ENCODE assay signal across 22 cellular contexts in the genomic region with DNA sequence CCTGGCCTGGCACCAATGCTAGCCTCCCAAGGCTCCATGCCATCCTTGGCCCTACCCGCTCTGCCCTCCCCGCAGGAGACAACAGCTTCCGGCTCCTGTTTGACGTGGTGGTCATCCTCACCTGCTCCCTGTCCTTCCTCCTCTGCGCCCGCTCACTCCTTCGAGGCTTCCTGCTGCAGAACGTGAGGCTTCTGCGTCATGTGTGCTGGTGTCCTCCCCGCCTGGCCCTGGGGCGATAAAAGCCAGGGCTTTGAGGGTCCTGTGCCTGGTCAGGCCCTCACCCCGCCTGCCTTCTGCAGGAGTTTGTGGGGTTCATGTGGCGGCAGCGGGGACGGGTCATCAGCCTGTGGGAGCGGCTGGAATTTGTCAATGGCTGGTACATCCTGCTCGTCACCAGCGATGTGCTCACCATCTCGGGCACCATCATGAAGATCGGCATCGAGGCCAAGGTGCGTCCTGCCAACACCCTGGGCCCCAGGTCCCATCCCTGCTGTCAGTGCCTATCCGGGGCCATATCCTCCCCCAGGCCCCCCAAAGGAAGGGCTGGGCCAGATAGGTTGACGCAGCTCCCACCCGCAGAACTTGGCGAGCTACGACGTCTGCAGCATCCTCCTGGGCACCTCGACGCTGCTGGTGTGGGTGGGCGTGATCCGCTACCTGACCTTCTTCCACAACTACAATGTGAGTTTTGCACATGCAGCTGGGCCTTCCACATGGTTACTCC. TPM values are rescaled to one million over a fixed set of nuclear protein-coding genes. Genes with fewer than 3 reads are reported as not detected.
A peak's percentile ranks its signal among the peaks of the same experiment; 100 is the strongest.
DNase-seq lines count a peak whose midpoint lies in the region; ATAC-seq and TF ChIP-seq lines count a peak whose summit lies in the region.
"Had no signal": no experiment of that assay in that cellular context is flagged by ENCODE, and none has a peak within 500 bp of the region (broad histone marks: within the 10 kb centered on the region; RNA-seq: fewer than 3 reads in every experiment).

No MANE protein-coding gene starts in this region.

- H3K4me3 ChIP-seq in H7 (ENCODE audit: insufficient read depth, low read depth, low read length) (no peak overlapping the region), spleen (peak overlapping the region in 1 of 8 donors; percentile 59), PC-3 (ENCODE audit: low read length) (no peak overlapping the region)
- H3K4me3 ChIP-seq: A549; BLaER1 treated with 17β-estradiol and CSF1 and Interleukin-3, amounts not matched to agents 10 nM and 100 nM; GM23338; HAP-1 had no signal

- TF ChIP-seq CTCF in nephron (IDR thresholded peaks at IDR 0.05; ENCODE audit: unreplicated experiment in 3 of 3) (no peak), spleen (IDR thresholded peaks at IDR 0.05 in 8 of 11, conservative IDR thresholded peaks at IDR 0.05 in 3 of 11) (no peak), PC-3 (conservative IDR thresholded peaks at IDR 0.05; ENCODE audit: low read depth, low read length) (no peak)

- WGBS in spleen, 5 donors, result 87 to 90% (median 87%) methylated on average over 16 to 32 of the region's 32 CpGs

- no peaks in the 10 kb centered on the region for H3K9me2 ChIP-seq in PC-3 (replicated peaks; ENCODE audit: low read length)

- peak overlapping the region; percentile 64 for H3K27ac Mint-ChIP-seq in dendritic cell treated with granulocyte-macrophage colony-stimulating factor and Interleukin-4, amounts not matched to agents 40 ng/mL and 50 ng/mL, for 4 days
- H3K27ac Mint-ChIP-seq in nephron, result no peak overlapping the region
- H3K27ac Mint-ChIP-seq: CD4-positive, alpha-beta T cell; CD8-positive, alpha-beta memory T cell; GM23338; HFFc6 had no signal

- CTCF ChIA-PET in PC-3 (lab: Charles Lee), result no interaction called here

- H3K36me3 ChIP-seq in H7 (replicated peaks; ENCODE audit: control insufficient read depth, insufficient read depth, low read length) (peaks cover 2% of the 10 kb centered on the region), spleen (peaks cover 0 to 94% (median 35%) of the 10 kb centered on the region in 6 donors), PC-3 (ENCODE audit: low read depth, low read length) (no peaks in the 10 kb centered on the region; the same call in 1 of the 2 replicates)
- H3K36me3 ChIP-seq: BE2C had no signal

- no TSS peak for BruUV-seq in PC-3 (replicated peaks; lab: Mats Ljungman, UMichigan)

- no peak for TF ChIP-seq POLR2A in spleen (IDR thresholded peaks at IDR 0.05)

- POLR2A ChIA-PET in PC-3 (lab: Charles Lee; ENCODE audit: unreplicated experiment), result no interaction called here

- H3K9me3 Mint-ChIP-seq in dendritic cell treated with granulocyte-macrophage colony-stimulating factor and Interleukin-4, amounts not matched to agents 40 ng/mL and 50 ng/mL, for 4 days, result no peaks in the 10 kb centered on the region
- no peaks in the 10 kb centered on the region for H3K9me3 Mint-ChIP-seq in nephron
- H3K9me3 Mint-ChIP-seq: CD14-positive monocyte; CD4-positive, alpha-beta T cell; CD8-positive, alpha-beta memory T cell; GM23338; HFFc6 had no signal

- H2AFZ ChIP-seq in PC-3 (ENCODE audit: low read length), result no peak overlapping the region
- H2AFZ ChIP-seq: GM23338 had no signal

- peaks cover 3% of the 10 kb centered on the region; the same call in 1 of the 2 replicates for H3K79me2 ChIP-seq in PC-3 (ENCODE audit: low read length)

- H3K4me1 Mint-ChIP-seq in dendritic cell treated with granulocyte-macrophage colony-stimulating factor and Interleukin-4, amounts not matched to agents 40 ng/mL and 50 ng/mL, for 4 days (ENCODE audit: low read depth), result peaks cover 76% of the 10 kb centered on the region
- no peaks in the 10 kb centered on the region for H3K4me1 Mint-ChIP-seq in nephron
- H3K4me1 Mint-ChIP-seq: GM23338 had no signal

- H3K27me3 Mint-ChIP-seq in dendritic cell treated with granulocyte-macrophage colony-stimulating factor and Interleukin-4, amounts not matched to agents 40 ng/mL and 50 ng/mL, for 4 days, result no peaks in the 10 kb centered on the region
- no peaks in the 10 kb centered on the region for H3K27me3 Mint-ChIP-seq in nephron (ENCODE audit: low read depth)
- H3K27me3 Mint-ChIP-seq: CD4-positive, alpha-beta T cell; CD8-positive, alpha-beta memory T cell had no signal

- no peak overlapping the region for H3K4me3 Mint-ChIP-seq in dendritic cell treated with granulocyte-macrophage colony-stimulating factor and Interleukin-4, amounts not matched to agents 40 ng/mL and 50 ng/mL, for 4 days
- H3K4me3 Mint-ChIP-seq in nephron, result peak overlapping the region in 2 of 3 experiments; percentile 17 to 55
- H3K4me3 Mint-ChIP-seq: CD14-positive monocyte; CD4-positive, alpha-beta T cell; GM23338; HFFc6 had no signal

- H3F3A ChIP-seq in PC-3 (ENCODE audit: low read length, unreplicated experiment), result no peaks in the 10 kb centered on the region

- peaks cover 11 to 77% (median 42%) of the 10 kb centered on the region in 6 donors for H3K4me1 ChIP-seq in spleen
- peaks cover 4% of the 10 kb centered on the region for H3K4me1 ChIP-seq in PC-3 (ENCODE audit: insufficient read depth, low read length)
- H3K4me1 ChIP-seq: BE2C, HAP-1 had no signal

- H3K36me3 Mint-ChIP-seq in dendritic cell treated with granulocyte-macrophage colony-stimulating factor and Interleukin-4, amounts not matched to agents 40 ng/mL and 50 ng/mL, for 4 days (ENCODE audit: low read depth), result peaks cover 95% of the 10 kb centered on the region
- H3K36me3 Mint-ChIP-seq in nephron (ENCODE audit: low read depth), result peaks cover 3% of the 10 kb centered on the region

- H4K20me1 ChIP-seq in PC-3 (ENCODE audit: low read length), result no peaks in the 10 kb centered on the region

- H3K27ac ChIP-seq in spleen, result peak overlapping the region in 7 of 8 donors; percentile 42 to 84 (median 77)
- H3K27ac ChIP-seq in PC-3 (ENCODE audit: low read length), result no peak overlapping the region
- H3K27ac ChIP-seq: A549 had no signal

- no peaks in the 10 kb centered on the region for H3K27me3 ChIP-seq in H7 (ENCODE audit: control insufficient read depth, insufficient read depth, low read length)
- no peaks in the 10 kb centered on the region for H3K27me3 ChIP-seq in spleen (replicated peaks in 1 of 7)
- no peaks in the 10 kb centered on the region for H3K27me3 ChIP-seq in PC-3 (ENCODE audit: low read length)
- H3K27me3 ChIP-seq: BE2C; BLaER1 treated with 17β-estradiol and CSF1 and Interleukin-3, amounts not matched to agents 10 nM and 100 nM had no signal

- H3K4me2 ChIP-seq in PC-3 (ENCODE audit: low read length), result no peak overlapping the region
- H3K4me2 ChIP-seq: A549, GM23338 had no signal

- no peak overlapping the region for H3K9ac ChIP-seq in PC-3 (ENCODE audit: low read length)

- ATAC-seq in PC-3, result no peak
- ATAC-seq in GM19467 (IDR thresholded peaks at IDR 0.05; ENCODE audit: unreplicated experiment), result no peak
- ATAC-seq: A549, GM23338 had no signal

- no peaks in the 10 kb centered on the region for H3K9me3 ChIP-seq in spleen
- no peaks in the 10 kb centered on the region for H3K9me3 ChIP-seq in PC-3 (ENCODE audit: low read length)
- H3K9me3 ChIP-seq: A549; BE2C; BLaER1 treated with 17β-estradiol and CSF1 and Interleukin-3, amounts not matched to agents 10 nM and 100 nM; HAP-1 had no signal

- peak; percentile 23 for DNase-seq in H7
- no peak for DNase-seq in spleen
- no peak for DNase-seq in PC-3
- no peak for DNase-seq in NCI-H146 treated with DMSO at 0.1 percent for 48 hours (lab: John Stamatoyannopoulos, UW; ENCODE audit: unreplicated experiment)
- DNase-seq: 8988T; ACHN; AML-193; BE2C; CD4-positive, alpha-beta T cell; CD8-positive, alpha-beta memory T cell; DMS 273 treated with DMSO at 0.1 percent for 48 hours; DMS79; GF-D8; HFFc6 had no signal

- intact Hi-C loops in dendritic cell treated with granulocyte-macrophage colony-stimulating factor and Interleukin-4, amounts not matched to agents 40 ng/mL and 50 ng/mL, for 4 days (cut with micrococcal nuclease), result loop anchor here (10.0 kb wide), 1 partner anchor 134 kb away; no protein-coding TSS in a partner anchor
- intact Hi-C loops in spleen (cut with DNase I; ENCODE audit: low total_unique reads) (no loop called here), PC-3 (cut with micrococcal nuclease) (no loop called here)

RNA-seq across cellular contexts. Expression of a gene that starts 6.3 kb away (rescaled TPM):
- 6.8 and 6.9 TPM in 2 replicates for total RNA-seq in H7 (2014; rRNA removed; shearing (Covaris generic))
- total RNA-seq in spleen (100 to 1,000 TPM in 6 of 7 donors, 10 to 100 TPM in 1; 76.9 to 166 (median 131) TPM), PC-3 (2014; rRNA removed) (10.2 and 22.9 TPM in 2 replicates)
- polyA plus RNA-seq in spleen, result 100 to 1,000 TPM in 1 of 3 donors, 10 to 100 TPM in 2; 25.1 to 106 (median 68.5) TPM

RNA-seq across cellular contexts. Expression of a gene that starts 6.8 kb away (rescaled TPM):
- total RNA-seq in H7 (2014; rRNA removed; shearing (Covaris generic)), result 87.4 and 114 TPM in 2 replicates
- total RNA-seq in spleen, result 100 to 1,000 TPM; 125 to 225 (median 151) TPM
- polyA plus RNA-seq in spleen, result 100 to 1,000 TPM in 2 of 3 donors, 10 to 100 TPM in 1; 51.0 to 142 (median 130) TPM
- 217 and 291 TPM in 2 replicates for total RNA-seq in PC-3 (2014; rRNA removed)

RNA-seq across cellular contexts. Expression of a gene that starts 12.8 kb away (rescaled TPM):
- total RNA-seq in H7 (2014; rRNA removed; shearing (Covaris generic)), result 52.1 and 54.8 TPM in 2 replicates
- total RNA-seq in spleen (10 to 100 TPM; 22.8 to 50.5 (median 43.6) TPM), PC-3 (2014; rRNA removed) (41.6 and 53.4 TPM in 2 replicates)
- polyA plus RNA-seq in spleen, result 10 to 100 TPM; 23.8 to 44.6 (median 30.6) TPM

RNA-seq across cellular contexts. Expression of a gene that starts 39.8 kb away (rescaled TPM):
- total RNA-seq in H7 (2014; rRNA removed; shearing (Covaris generic)), result 2.4 and 3.5 TPM in 2 replicates
- 1 to 10 TPM; 2.3 to 9.6 (median 5.2) TPM for total RNA-seq in spleen
- 1 to 10 TPM; 3.4 to 7.8 (median 4.0) TPM for polyA plus RNA-seq in spleen
- 6.6 and 8.6 TPM in 2 replicates for total RNA-seq in PC-3 (2014; rRNA removed)
- total RNA-seq: CD4-positive, alpha-beta T cell had no signal
